In genomic region chr7:65269150-65269856, GRCh38 we compare ENCODE assay signal across 8 cellular contexts.
DNase-seq lines count a peak whose midpoint lies in the region; ATAC-seq and TF ChIP-seq lines count a peak whose summit lies in the region.

No MANE protein-coding gene starts in this region.

- no peaks in the 10 kb centered on the region for H3K4me1 ChIP-seq in BE2C

- TF ChIP-seq CTCF in BE2C (IDR thresholded peaks at IDR 0.05; ENCODE audit: low read depth, low read length), result no peak

- H3K36me3 ChIP-seq in BE2C, result no peaks in the 10 kb centered on the region

- no peaks in the 10 kb centered on the region for H3K9me3 ChIP-seq in BE2C

- intact Hi-C loops in left cardiac atrium (cut with DNase I), result no loop called here

- peak overlapping the region; percentile 91 for H3K4me3 ChIP-seq in BE2C (ENCODE audit: low read depth, low read length)

- ATAC-seq in GM18909 (IDR thresholded peaks at IDR 0.05; ENCODE audit: poor library complexity, unreplicated experiment), result peak; percentile 96
- ATAC-seq in HG03108 (IDR thresholded peaks at IDR 0.05; ENCODE audit: unreplicated experiment), result peak; percentile 95
- ATAC-seq in left cardiac atrium, result peak; percentile 70 to 94

- DNase-seq in BE2C (peak; percentile 97), NCI-H446 (lab: John Stamatoyannopoulos, UW) (peak; percentile 55 to 82), left cardiac atrium (peak; percentile 52), retina (peak; percentile 93), hippocampal formation (lab: John Stamatoyannopoulos, UW) (no peak)
- peak; percentile 76 to 79 for DNase-seq in activated T-cell treated with anti-CD3 and anti-CD28 coated beads, Interleukin-2, amount 50 U/mL, for 48 hours

- H3K27me3 ChIP-seq in BE2C, result no peaks in the 10 kb centered on the region

Comparison
In these comparisons a context has a peak if more than half of its experiments do, and no peak if none do; other contexts are left out.
1. DNase-seq: peak in BE2C (single experiment), NCI-H446 (2 of 2), activated T-cell treated with anti-CD3 and anti-CD28 coated beads, Interleukin-2, amount 50 U/mL, for 48 hours (2 of 2), left cardiac atrium (single experiment) and retina (single experiment); none in hippocampal formation (0 of 2).
2. Peak in every context shown above with its lines, with median percentiles within 50 percentile points of each other: ATAC-seq.